1 cellular context compared by ENCODE assay signal in genomic region chr11:100910808-100911207, GRCh38.
A peak's percentile ranks its signal among the peaks of the same experiment; 100 is the strongest.
TF ChIP-seq lines count a peak whose summit lies in the region.

No MANE protein-coding gene starts in this region.

TF ChIP-seq in GM12878, 131 proteins besides CTCF, POLR2A, EP300 and RAD21 (continued from another document):
- no peak for TF ChIP-seq RELA (IDR thresholded peaks at IDR 0.05; ENCODE audit: borderline replicate concordance, partially characterized antibody)
- no peak for TF ChIP-seq NR2F1 (conservative IDR thresholded peaks at IDR 0.05)
- TF ChIP-seq CREB1 (IDR thresholded peaks at IDR 0.05; ENCODE audit: low read depth) = peak; percentile 79
- TF ChIP-seq FOXM1 (IDR thresholded peaks at IDR 0.05; ENCODE audit: low read depth, low read length) = peak; percentile 34; the same call in 1 of the 2 replicates
- peak; percentile 60 for TF ChIP-seq MEF2B (IDR thresholded peaks at IDR 0.05; ENCODE audit: partially characterized antibody, poor library complexity, severe bottlenecking)
